ENCODE assay signal across 27 cellular contexts in the genomic region with DNA sequence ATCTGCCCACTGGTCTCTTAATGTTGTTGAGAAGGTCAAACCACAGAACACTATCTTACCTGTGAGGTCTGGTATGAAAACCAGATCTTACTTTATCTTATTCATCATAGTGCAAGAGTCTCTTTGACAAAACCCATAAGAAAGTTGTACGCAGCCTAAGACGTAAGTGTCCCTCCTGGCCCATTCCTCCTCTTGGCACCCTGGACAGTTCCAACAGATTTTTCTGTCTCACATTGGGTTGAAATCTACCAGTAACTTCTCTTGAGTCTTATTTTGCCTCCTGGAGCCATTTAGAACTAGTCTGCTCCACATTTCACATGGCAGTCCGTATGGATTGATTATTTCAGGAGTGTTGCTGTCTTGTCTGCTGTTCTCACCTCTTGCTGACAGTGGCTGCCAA.
A peak's percentile ranks its signal among the peaks of the same experiment; 100 is the strongest.
DNase-seq lines count a peak whose midpoint lies in the region; ATAC-seq, FAIRE-seq and TF ChIP-seq lines count a peak whose summit lies in the region.
"Had no signal": no experiment of that assay in that cellular context is flagged by ENCODE, and none has a peak within 500 bp of the region (broad histone marks: within the 10 kb centered on the region; RNA-seq: fewer than 3 reads in every experiment).

No MANE protein-coding gene starts in this region.

- no peak for ATAC-seq in A549
- no peak for ATAC-seq in GM12878
- no peak for ATAC-seq in GM18502 (IDR thresholded peaks at IDR 0.05; ENCODE audit: poor library complexity, unreplicated experiment)

- POLR2A ChIA-PET in A549 (lab: Yijun Ruan, JAX) = no interaction called here
- POLR2A ChIA-PET in A673 (lab: Charles Lee; ENCODE audit: low non-redundant PET) = no interaction called here
- POLR2A ChIA-PET in HEK293 (lab: Yijun Ruan, JAX) = no interaction called here
- POLR2A ChIA-PET in GM12878 (lab: Charles Lee) = no interaction called here

- no peak overlapping the region for H3K9ac ChIP-seq in GM12878 (ENCODE audit: control insufficient read depth, insufficient read depth, low read length)
- H3K9ac ChIP-seq: BLaER1 had no signal

- FAIRE-seq in A549 (lab: Jason Lieb, UNC) = no peak
- FAIRE-seq in GM12878 (lab: Jason Lieb, UNC) = no peak
- FAIRE-seq: A204.1, G401.6, GM12892, GM19239 had no signal

- SMC1A ChIA-PET in GM12878 (lab: Charles Lee; ENCODE audit: uncharacterized antibody, unreplicated experiment) = no interaction called here

- H3K27ac ChIP-seq in A549 = no peak overlapping the region
- H3K27ac ChIP-seq in A673 (ENCODE audit: low read depth, low read length, poor library complexity, severe bottlenecking) = peak overlapping the region; percentile 87
- H3K27ac ChIP-seq in HEK293 (ENCODE audit: extremely low read depth, low read depth, low read length) = no peak overlapping the region
- H3K27ac ChIP-seq in GM12878 (ENCODE audit: control insufficient read depth, insufficient read depth) = no peak overlapping the region
- no peak overlapping the region for H3K27ac ChIP-seq in tibial nerve
- H3K27ac ChIP-seq: BLaER1 had no signal

- no peak for TF ChIP-seq EP300 in A549 (IDR thresholded peaks at IDR 0.05)
- TF ChIP-seq EP300 in GM12878 (IDR thresholded peaks at IDR 0.05; ENCODE audit: borderline replicate concordance in 1 of 2, control insufficient read depth in 1 of 2, low read depth in 2 of 2, low read length in 2 of 2) = no peak
- TF ChIP-seq EP300 in tibial nerve (IDR thresholded peaks at IDR 0.05) = no peak

- H3K79me2 ChIP-seq in GM12878 (ENCODE audit: control insufficient read depth, insufficient read depth, low read length) = no peaks in the 10 kb centered on the region

- TF ChIP-seq CTCF in A549 (IDR thresholded peaks at IDR 0.05) = no peak
- no peak for TF ChIP-seq CTCF in A673 (conservative IDR thresholded peaks at IDR 0.05; ENCODE audit: low read depth, low read length)
- no peak for TF ChIP-seq CTCF in HEK293 (tag by site-specific recombination; IDR thresholded peaks at IDR 0.05)
- TF ChIP-seq CTCF in GM12878 (IDR thresholded peaks at IDR 0.05 in 2 of 3, conservative IDR thresholded peaks at IDR 0.05 in 1 of 3; ENCODE audit: control insufficient read depth in 2 of 3, extremely low read depth in 1 of 3, insufficient read depth in 1 of 3, low read depth in 3 of 3, low read length in 3 of 3) = no peak
- TF ChIP-seq CTCF in tibial nerve (IDR thresholded peaks at IDR 0.05) = no peak

- H4K20me1 ChIP-seq in GM12878 (ENCODE audit: control insufficient read depth, insufficient read depth) = no peaks in the 10 kb centered on the region
- H4K20me1 ChIP-seq: BLaER1 had no signal

- H3K4me3 ChIP-seq in A549 (no peak overlapping the region), A673 (ENCODE audit: low read depth, low read length, poor library complexity, severe bottlenecking) (peak overlapping the region; percentile 28), HEK293 (ENCODE audit: low read depth, low read length) (no peak overlapping the region), GM12878 (no peak overlapping the region), tibial nerve (no peak overlapping the region)
- H3K4me3 ChIP-seq: BLaER1 had no signal

- H3K36me3 ChIP-seq in A673 (ENCODE audit: insufficient read depth, low read length, poor library complexity, severe bottlenecking) (no peaks in the 10 kb centered on the region), HEK293 (ENCODE audit: control insufficient read depth in 2 of 2, insufficient read depth in 1 of 2, low read length in 2 of 2) (no peaks in the 10 kb centered on the region), GM12878 (ENCODE audit: control insufficient read depth in 2 of 2, insufficient read depth in 2 of 2, low read length in 1 of 2) (no peaks in the 10 kb centered on the region), tibial nerve (no peaks in the 10 kb centered on the region)
- H3K36me3 ChIP-seq: BE2C, BLaER1 had no signal

- intact Hi-C loops in A673 (cut with micrococcal nuclease; ENCODE audit: unreplicated experiment) = no loop called here
- intact Hi-C loops in GM12878 (cut with micrococcal nuclease; ENCODE audit: unreplicated experiment) = no loop called here

- TF ChIP-seq RAD21 in A549 (conservative IDR thresholded peaks at IDR 0.05 in 1 of 2, IDR thresholded peaks at IDR 0.05 in 1 of 2) (no peak), GM12878 (IDR thresholded peaks at IDR 0.05; ENCODE audit: insufficient read depth, low read depth, low read length) (no peak)

- RAD21 ChIA-PET in GM12878 (lab: Charles Lee; ENCODE audit: unreplicated experiment) = no interaction called here

- no peak overlapping the region for H2AFZ ChIP-seq in GM12878 (ENCODE audit: control insufficient read depth, low read depth, low read length)

- DNase-seq in A549 (ENCODE audit: low read depth in 1 of 2, low spot score in 1 of 2) (no peak), A673 (ENCODE audit: low spot score) (no peak), GM12878 (ENCODE audit: low read depth, low spot score) (no peak), NCI-H2171 treated with DMSO at 0.1 percent for 48 hours (lab: John Stamatoyannopoulos, UW) (no peak), tibial nerve (ENCODE audit: low spot score in 2 of 2) (no peak), NCI-H1436 (lab: John Stamatoyannopoulos, UW) (no peak)
- DNase-seq: 8988T; ACHN; BE2C; C1 segment of cervical spinal cord; CD4-positive, alpha-beta memory T cell; CD4-positive, CD25-positive, alpha-beta regulatory T cell; CD8-positive, alpha-beta memory T cell; COR-L47; DMS 273 treated with DMSO at 0.1 percent for 48 hours; DMS153; DMS53; DMS79; DND-41; GF-D8 had no signal

- H3K27me3 ChIP-seq in A673 (replicated peaks; ENCODE audit: insufficient read depth, low read depth, low read length, poor library complexity) (no peaks in the 10 kb centered on the region), GM12878 (replicated peaks in 1 of 2; ENCODE audit: control insufficient read depth in 2 of 2, insufficient read depth in 2 of 2, low read length in 1 of 2) (no peaks in the 10 kb centered on the region), tibial nerve (no peaks in the 10 kb centered on the region)
- H3K27me3 ChIP-seq: BE2C, BLaER1 had no signal

- H3K4me2 ChIP-seq in A549 (no peak overlapping the region), GM12878 (ENCODE audit: control insufficient read depth, insufficient read depth) (no peak overlapping the region)
- H3K4me2 ChIP-seq: BLaER1 had no signal

- H3K9me3 ChIP-seq in A549 = no peaks in the 10 kb centered on the region
- no peaks in the 10 kb centered on the region for H3K9me3 ChIP-seq in A673 (ENCODE audit: low read depth, low read length, poor library complexity, severe bottlenecking)
- no peaks in the 10 kb centered on the region for H3K9me3 ChIP-seq in HEK293 (ENCODE audit: control insufficient read depth, insufficient read depth, low read depth, low read length)
- no peaks in the 10 kb centered on the region for H3K9me3 ChIP-seq in GM12878 (replicated peaks; ENCODE audit: control insufficient read depth, insufficient read depth, low read length)
- H3K9me3 ChIP-seq in tibial nerve = no peaks in the 10 kb centered on the region
- H3K9me3 ChIP-seq: BE2C, BLaER1 had no signal

- in situ Hi-C loops in GM12878 (cut with MboI) = no loop called here

- no TSS peak for BruUV-seq in A673 (replicated peaks; lab: Mats Ljungman, UMichigan)
- BruUV-seq in GM12878 (replicated peaks; lab: Mats Ljungman, UMichigan) = no TSS peak

- CTCF ChIA-PET in A549 (lab: Yijun Ruan, JAX) (no interaction called here), A673 (lab: Charles Lee) (no interaction called here), HEK293 (lab: Yijun Ruan, JAX) (interaction anchor here (0.6 kb wide), 1 partner anchor 413 kb away, joined by 3 read pairs; no protein-coding TSS in a partner anchor), GM12878 (lab: Yijun Ruan, JAX) (no interaction called here)

- no peak for TF ChIP-seq POLR2A in A549 (IDR thresholded peaks at IDR 0.05; ENCODE audit: low read length)
- no peak for TF ChIP-seq POLR2A in GM12878 (IDR thresholded peaks at IDR 0.05; ENCODE audit: low read depth, low read length)
- TF ChIP-seq POLR2A in tibial nerve (IDR thresholded peaks at IDR 0.05) = no peak

- WGBS in A549 (ENCODE audit: missing lambda C conversion rate) = 43% methylated on average over 3 of the region's 3 CpGs
- WGBS in GM12878 (ENCODE audit: insufficient coverage, insufficient replicate concordance, low lambda C conversion rate, missing lambda C conversion rate) = 55% methylated on average over 3 of the region's 3 CpGs
- 81 to 85% methylated on average over 3 of the region's 3 CpGs for WGBS in tibial nerve, 2 donors

- no peaks in the 10 kb centered on the region for H3K4me1 ChIP-seq in A549
- H3K4me1 ChIP-seq in A673 (ENCODE audit: insufficient read depth, low read length, poor library complexity, severe bottlenecking) = peaks cover 86% of the 10 kb centered on the region
- H3K4me1 ChIP-seq in HEK293 (ENCODE audit: control insufficient read depth, insufficient read depth, low read length) = no peaks in the 10 kb centered on the region
- no peaks in the 10 kb centered on the region for H3K4me1 ChIP-seq in GM12878 (ENCODE audit: control insufficient read depth, insufficient read depth, low read length)
- H3K4me1 ChIP-seq in tibial nerve = no peaks in the 10 kb centered on the region
- H3K4me1 ChIP-seq: BE2C, BLaER1 had no signal

TF ChIP-seq in A549, 52 proteins besides CTCF, POLR2A, EP300 and RAD21 (continues in another document):
- TF ChIP-seq HOXB13 (CRISPR knock-in tag; IDR thresholded peaks at IDR 0.05; ENCODE audit: low read depth) = no peak

TF ChIP-seq in HEK293, 187 proteins besides CTCF, POLR2A, EP300 and RAD21 (continues in another document):
- no peak for TF ChIP-seq ZBTB48 (tag by site-specific recombination; IDR thresholded peaks at IDR 0.05)
